ENCODE assay signal across 1 cellular context in the genomic region with DNA sequence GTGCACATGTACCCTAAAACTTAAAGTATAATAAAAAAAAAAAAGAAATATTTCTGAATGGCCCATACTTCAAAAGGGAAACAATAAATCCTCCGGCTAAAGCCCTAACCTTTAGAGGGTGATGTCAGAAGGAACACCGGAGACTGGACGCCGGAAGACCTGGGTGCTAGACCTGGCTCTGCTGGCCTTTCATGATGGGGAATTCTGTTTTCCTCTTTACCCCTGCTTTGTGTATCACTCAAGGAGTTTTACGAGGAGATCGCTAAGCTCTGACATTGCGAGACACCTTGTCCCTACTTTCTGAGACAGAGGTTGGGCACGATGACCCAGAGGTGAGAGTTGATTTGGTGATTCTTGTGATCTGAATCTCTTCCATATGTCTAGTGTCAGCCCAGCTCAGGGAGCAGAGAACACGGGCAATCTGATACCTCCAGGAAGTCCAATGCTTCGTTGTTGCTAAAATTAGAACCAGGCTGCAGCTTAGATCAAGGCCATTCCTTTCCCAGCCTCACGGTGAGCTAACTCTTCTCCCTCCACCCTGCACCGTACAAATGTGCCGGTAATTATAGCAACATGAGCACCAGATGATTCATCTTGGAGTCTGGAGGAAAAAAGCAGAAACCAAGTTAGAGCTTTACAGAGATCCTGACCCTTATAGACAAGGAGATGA.
TF ChIP-seq lines count a peak whose summit lies in the region.

No MANE protein-coding gene starts in this region.

TF ChIP-seq in GM23338, 12 proteins besides CTCF, POLR2A, EP300 and RAD21 (continued from another document):
- TF ChIP-seq, protein P1, sequence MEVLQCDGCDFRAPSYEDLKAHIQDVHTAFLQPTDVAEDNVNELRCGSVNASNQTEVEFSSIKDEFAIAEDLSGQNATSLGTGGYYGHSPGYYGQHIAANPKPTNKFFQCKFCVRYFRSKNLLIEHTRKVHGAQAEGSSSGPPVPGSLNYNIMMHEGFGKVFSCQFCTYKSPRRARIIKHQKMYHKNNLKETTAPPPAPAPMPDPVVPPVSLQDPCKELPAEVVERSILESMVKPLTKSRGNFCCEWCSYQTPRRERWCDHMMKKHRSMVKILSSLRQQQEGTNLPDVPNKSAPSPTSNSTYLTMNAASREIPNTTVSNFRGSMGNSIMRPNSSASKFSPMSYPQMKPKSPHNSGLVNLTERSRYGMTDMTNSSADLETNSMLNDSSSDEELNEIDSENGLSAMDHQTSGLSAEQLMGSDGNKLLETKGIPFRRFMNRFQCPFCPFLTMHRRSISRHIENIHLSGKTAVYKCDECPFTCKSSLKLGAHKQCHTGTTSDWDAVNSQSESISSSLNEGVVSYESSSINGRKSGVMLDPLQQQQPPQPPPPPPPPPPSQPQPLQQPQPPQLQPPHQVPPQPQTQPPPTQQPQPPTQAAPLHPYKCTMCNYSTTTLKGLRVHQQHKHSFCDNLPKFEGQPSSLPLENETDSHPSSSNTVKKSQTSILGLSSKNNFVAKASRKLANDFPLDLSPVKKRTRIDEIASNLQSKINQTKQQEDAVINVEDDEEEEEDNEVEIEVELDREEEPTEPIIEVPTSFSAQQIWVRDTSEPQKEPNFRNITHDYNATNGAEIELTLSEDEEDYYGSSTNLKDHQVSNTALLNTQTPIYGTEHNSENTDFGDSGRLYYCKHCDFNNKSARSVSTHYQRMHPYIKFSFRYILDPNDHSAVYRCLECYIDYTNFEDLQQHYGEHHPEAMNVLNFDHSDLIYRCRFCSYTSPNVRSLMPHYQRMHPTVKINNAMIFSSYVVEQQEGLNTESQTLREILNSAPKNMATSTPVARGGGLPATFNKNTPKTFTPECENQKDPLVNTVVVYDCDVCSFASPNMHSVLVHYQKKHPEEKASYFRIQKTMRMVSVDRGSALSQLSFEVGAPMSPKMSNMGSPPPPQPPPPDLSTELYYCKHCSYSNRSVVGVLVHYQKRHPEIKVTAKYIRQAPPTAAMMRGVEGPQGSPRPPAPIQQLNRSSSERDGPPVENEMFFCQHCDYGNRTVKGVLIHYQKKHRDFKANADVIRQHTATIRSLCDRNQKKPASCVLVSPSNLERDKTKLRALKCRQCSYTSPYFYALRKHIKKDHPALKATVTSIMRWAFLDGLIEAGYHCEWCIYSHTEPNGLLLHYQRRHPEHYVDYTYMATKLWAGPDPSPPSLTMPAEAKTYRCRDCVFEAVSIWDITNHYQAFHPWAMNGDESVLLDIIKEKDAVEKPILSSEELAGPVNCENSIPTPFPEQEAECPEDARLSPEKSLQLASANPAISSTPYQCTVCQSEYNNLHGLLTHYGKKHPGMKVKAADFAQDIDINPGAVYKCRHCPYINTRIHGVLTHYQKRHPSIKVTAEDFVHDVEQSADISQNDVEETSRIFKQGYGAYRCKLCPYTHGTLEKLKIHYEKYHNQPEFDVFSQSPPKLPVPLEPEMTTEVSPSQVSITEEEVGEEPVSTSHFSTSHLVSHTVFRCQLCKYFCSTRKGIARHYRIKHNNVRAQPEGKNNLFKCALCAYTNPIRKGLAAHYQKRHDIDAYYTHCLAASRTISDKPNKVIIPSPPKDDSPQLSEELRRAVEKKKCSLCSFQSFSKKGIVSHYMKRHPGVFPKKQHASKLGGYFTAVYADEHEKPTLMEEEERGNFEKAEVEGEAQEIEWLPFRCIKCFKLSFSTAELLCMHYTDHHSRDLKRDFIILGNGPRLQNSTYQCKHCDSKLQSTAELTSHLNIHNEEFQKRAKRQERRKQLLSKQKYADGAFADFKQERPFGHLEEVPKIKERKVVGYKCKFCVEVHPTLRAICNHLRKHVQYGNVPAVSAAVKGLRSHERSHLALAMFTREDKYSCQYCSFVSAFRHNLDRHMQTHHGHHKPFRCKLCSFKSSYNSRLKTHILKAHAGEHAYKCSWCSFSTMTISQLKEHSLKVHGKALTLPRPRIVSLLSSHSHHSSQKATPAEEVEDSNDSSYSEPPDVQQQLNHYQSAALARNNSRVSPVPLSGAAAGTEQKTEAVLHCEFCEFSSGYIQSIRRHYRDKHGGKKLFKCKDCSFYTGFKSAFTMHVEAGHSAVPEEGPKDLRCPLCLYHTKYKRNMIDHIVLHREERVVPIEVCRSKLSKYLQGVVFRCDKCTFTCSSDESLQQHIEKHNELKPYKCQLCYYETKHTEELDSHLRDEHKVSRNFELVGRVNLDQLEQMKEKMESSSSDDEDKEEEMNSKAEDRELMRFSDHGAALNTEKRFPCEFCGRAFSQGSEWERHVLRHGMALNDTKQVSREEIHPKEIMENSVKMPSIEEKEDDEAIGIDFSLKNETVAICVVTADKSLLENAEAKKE (CRISPR knock-in tag; IDR thresholded peaks at IDR 0.05): no peak
- TF ChIP-seq POLR2AphosphoS5 (IDR thresholded peaks at IDR 0.05; ENCODE audit: low read depth): no peak
- TF ChIP-seq JUNB (IDR thresholded peaks at IDR 0.05; ENCODE audit: unreplicated experiment): no peak
- no peak for TF ChIP-seq EZH2phosphoT487 (IDR thresholded peaks at IDR 0.05; ENCODE audit: unreplicated experiment)
- TF ChIP-seq NANOG (IDR thresholded peaks at IDR 0.05; ENCODE audit: borderline replicate concordance): no peak
